9 cellular contexts compared by ENCODE assay signal in the genomic region with DNA sequence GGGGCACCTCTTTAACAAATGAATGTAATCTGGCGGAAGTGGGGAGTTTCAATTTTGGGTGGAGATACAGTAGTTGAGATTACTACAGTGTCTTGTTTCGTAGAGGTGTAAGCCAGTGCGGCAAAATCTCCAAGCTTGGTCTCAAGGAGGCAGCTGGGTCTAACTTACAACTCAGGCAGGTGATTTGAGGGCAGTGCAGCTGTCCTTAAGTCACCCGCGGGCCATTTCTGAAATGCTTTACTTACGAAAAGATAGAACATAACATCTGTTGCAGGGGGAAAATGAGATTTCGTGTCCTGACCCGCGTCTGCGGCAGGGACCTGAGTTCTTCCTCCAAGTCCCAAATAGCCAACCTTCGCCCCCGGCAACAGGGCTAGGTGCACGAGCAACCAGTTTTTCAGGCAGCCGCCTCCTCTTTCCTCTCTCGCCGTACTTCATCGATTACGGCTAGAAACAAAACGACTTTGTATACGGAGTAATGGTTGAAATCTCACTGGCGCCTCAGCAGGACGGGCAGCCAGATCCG. TPM values are rescaled to one million over a fixed set of nuclear protein-coding genes. Genes with fewer than 3 reads are reported as not detected.
DNase-seq lines count a peak whose midpoint lies in the region; ATAC-seq and TF ChIP-seq lines count a peak whose summit lies in the region.
"Had no signal": no experiment of that assay in that cellular context is flagged by ENCODE, and none has a peak within 500 bp of the region (broad histone marks: within the 10 kb centered on the region; RNA-seq: fewer than 3 reads in every experiment).

No MANE protein-coding gene starts in this region.

- DNase-seq in BJ (ENCODE audit: low read depth): no peak
- peak; percentile 84 for DNase-seq in NCI-H69 (lab: John Stamatoyannopoulos, UW)
- DNase-seq in caudate nucleus (lab: John Stamatoyannopoulos, UW): peak in 3 of 61 donors; percentile 46 to 76 (median 67)
- DNase-seq in right lobe of liver: no peak
- peak; percentile 76 for DNase-seq in testis
- no peak for DNase-seq in central memory CD4-positive, alpha-beta T cell

- peaks cover 2% of the 10 kb centered on the region; the same call in 1 of the 2 replicates for H3K36me3 ChIP-seq in BJ (ENCODE audit: control insufficient read depth, insufficient read depth, low read length)
- H3K36me3 ChIP-seq in right lobe of liver: no peaks in the 10 kb centered on the region
- no peaks in the 10 kb centered on the region for H3K36me3 ChIP-seq in testis (ENCODE audit: low read depth, missing control alignments)

- H3K4me1 ChIP-seq in right lobe of liver: peaks cover 0 to 12% (median 3%) of the 10 kb centered on the region in 4 donors
- peaks cover 9% of the 10 kb centered on the region for H3K4me1 ChIP-seq in testis

- intact Hi-C loops in right lobe of liver (cut with DNase I): no loop called here
- intact Hi-C loops in testis (cut with DNase I; ENCODE audit: low total_unique reads): no loop called here

- TF ChIP-seq CTCF in BJ (IDR thresholded peaks at IDR 0.05; ENCODE audit: insufficient read depth, low read depth, low read length): no peak
- TF ChIP-seq CTCF in right lobe of liver (IDR thresholded peaks at IDR 0.05): no peak
- no peak for TF ChIP-seq CTCF in testis (IDR thresholded peaks at IDR 0.05)

- CTCF ChIA-PET in BJ (lab: Yijun Ruan, JAX): interaction anchor here (0.6 to 1.9 kb wide), 11 partner anchors 13 to 404 kb away, joined by 3 to 9 read pairs (median 4); no protein-coding TSS in a partner anchor

- under 1% methylated on average over 23 of the region's 23 CpGs for WGBS in right lobe of liver (ENCODE audit: insufficient coverage, low coverage, low lambda C conversion rate, missing lambda C conversion rate)
- WGBS in testis, 2 donors: 1% methylated on average over 23 of the region's 23 CpGs

- POLR2A ChIA-PET in BJ (lab: Charles Lee): no interaction called here

- H3K27ac ChIP-seq in caudate nucleus (ENCODE audit: low read depth, low read length) (peak overlapping the region; percentile 97), right lobe of liver (peak overlapping the region; percentile 93 to 99 (median 96)), testis (peak overlapping the region; percentile 94 to 98)

- peak overlapping the region; percentile 99 for H3K4me3 ChIP-seq in BJ (ENCODE audit: low read depth, low read length)
- H3K4me3 ChIP-seq in right lobe of liver: peak overlapping the region; percentile 89 to 99 (median 99)
- peak overlapping the region; percentile 79 to 95 for H3K4me3 ChIP-seq in testis

- ATAC-seq in GM18520 (IDR thresholded peaks at IDR 0.05; ENCODE audit: unreplicated experiment) (peak; percentile 18), HG02943 (IDR thresholded peaks at IDR 0.05; ENCODE audit: low read depth, unreplicated experiment) (peak; percentile 39), right lobe of liver (peak; percentile 3 to 12 (median 8))

- H3K27me3 ChIP-seq in BJ (ENCODE audit: control insufficient read depth, insufficient read depth, low read length) (no peaks in the 10 kb centered on the region), right lobe of liver (no peaks in the 10 kb centered on the region), testis (no peaks in the 10 kb centered on the region)

- H3K9me3 ChIP-seq in right lobe of liver (no peaks in the 10 kb centered on the region), testis (no peaks in the 10 kb centered on the region)

- TF ChIP-seq POLR2A in right lobe of liver (IDR thresholded peaks at IDR 0.05) (no peak), testis (IDR thresholded peaks at IDR 0.05) (no peak)

RNA-seq across cellular contexts. Expression of a gene that starts 0.5 kb away (rescaled TPM):
- polyA plus RNA-seq in BJ (2011; rRNA removed) (3.0 and 5.3 TPM in 2 replicates), testis (ENCODE audit: insufficient read depth, low read depth, low replicate concordance) (7.2 TPM)
- 2.7 and 3.3 TPM in 2 replicates for polyA minus RNA-seq in BJ (2011; rRNA and poly(A)+ RNA removed)
- total RNA-seq in right lobe of liver (1 to 10 TPM; 6.4 to 9.5 (median 7.6) TPM), testis (10 to 100 TPM in 1 of 2 donors, 1 to 10 TPM in 1; 8.9 to 13.2 TPM)

RNA-seq across cellular contexts. Expression of a gene that starts 18.4 kb away (rescaled TPM):
- polyA plus RNA-seq in BJ (2011; rRNA removed) (not detected in 2 replicates), testis (ENCODE audit: insufficient read depth, low read depth, low replicate concordance) (0.16 TPM)
- polyA minus RNA-seq in BJ (2011; rRNA and poly(A)+ RNA removed): not detected in 2 replicates
- total RNA-seq in right lobe of liver (under 1 TPM in 1 of 6 experiments, not detected in 5; 0.12 TPM), testis (not detected)
- total RNA-seq: T-helper 1 cell treated with Interleukin-12 subunit alpha and Interleukin-12 subunit beta and Interleukin-4 antibody, amounts not matched to agents 30 ng/mL and 1 ng/mL, for 36 hours had no signal

RNA-seq across cellular contexts. Expression of a gene that starts 49.0 kb away (rescaled TPM):
- polyA plus RNA-seq in BJ (2011; rRNA removed) (0.17 and 0.21 TPM in 2 replicates), testis (ENCODE audit: insufficient read depth, low read depth, low replicate concordance) (26.7 TPM)
- polyA minus RNA-seq in BJ (2011; rRNA and poly(A)+ RNA removed): 0.05 and 0.31 TPM in 2 replicates
- total RNA-seq in right lobe of liver (10 to 100 TPM in 5 of 6 experiments, 1 to 10 TPM in 1; 7.1 to 24.4 (median 14.4) TPM), testis (10 to 100 TPM; 25.0 to 30.7 TPM)
- total RNA-seq: T-helper 1 cell treated with Interleukin-12 subunit alpha and Interleukin-12 subunit beta and Interleukin-4 antibody, amounts not matched to agents 30 ng/mL and 1 ng/mL, for 36 hours had no signal

Comparison
In these comparisons a context has a peak if more than half of its experiments do, and no peak if none do; other contexts are left out.
1. DNase-seq: peak in NCI-H69 (single experiment) and testis (single experiment); none in BJ (single experiment), right lobe of liver (0 of 3) and central memory CD4-positive, alpha-beta T cell (single experiment).
2. Peak in every context shown above with its lines, with median percentiles within 50 percentile points of each other: H3K4me3 ChIP-seq, ATAC-seq and H3K27ac ChIP-seq.